Comparison of ENCODE assay signal across 14 cellular contexts in the genomic region with DNA sequence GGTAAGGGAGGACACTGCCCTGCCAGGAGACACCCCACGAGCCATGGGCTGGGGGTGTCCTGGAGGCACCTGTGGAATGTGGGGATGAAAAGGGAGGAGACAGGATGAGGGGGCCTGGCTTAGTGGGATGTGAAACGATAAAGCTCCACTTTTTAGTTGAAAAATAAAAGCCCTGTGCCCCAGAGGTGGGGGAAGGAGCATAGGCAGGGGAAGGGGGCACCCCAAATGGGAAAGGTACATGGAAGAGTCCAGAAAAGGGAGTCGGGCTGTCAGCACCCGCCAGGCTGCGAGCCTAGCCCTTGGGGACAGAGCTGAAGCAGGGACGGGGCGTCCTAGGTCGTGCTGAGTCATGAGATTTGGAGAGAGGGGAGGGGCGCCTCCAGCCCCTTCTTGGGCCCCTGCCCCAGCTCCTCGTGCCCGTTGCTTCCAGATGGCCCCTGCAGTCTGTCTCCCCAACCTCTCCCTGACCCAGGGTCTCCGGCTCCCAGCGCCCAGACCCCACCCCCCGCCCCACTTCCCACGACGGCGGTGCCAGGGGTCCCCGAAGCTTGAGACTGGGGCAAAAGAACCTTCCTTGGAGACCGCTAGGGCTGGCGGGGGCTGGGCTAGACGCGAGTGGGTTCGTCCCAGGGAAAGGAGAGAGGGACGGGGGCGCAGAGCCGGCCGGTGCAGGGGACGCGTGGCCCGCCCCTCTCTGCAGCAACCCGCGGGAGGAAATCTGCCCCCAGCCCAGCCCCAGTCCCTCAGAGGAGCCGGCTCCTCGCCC. TPM values are rescaled to one million over a fixed set of nuclear protein-coding genes. Genes with fewer than 3 reads are reported as not detected.
DNase-seq lines count a peak whose midpoint lies in the region; ATAC-seq, FAIRE-seq and TF ChIP-seq lines count a peak whose summit lies in the region.
"Had no signal": no experiment of that assay in that cellular context is flagged by ENCODE, and none has a peak within 500 bp of the region (broad histone marks: within the 10 kb centered on the region; RNA-seq: fewer than 3 reads in every experiment).

No MANE protein-coding gene starts in this region.

- H3K79me1 ChIP-seq in mesenchymal stem cell (replicated peaks; ENCODE audit: low read length, poor library complexity, severe bottlenecking) = no peaks in the 10 kb centered on the region

- H4K8ac ChIP-seq in mesenchymal stem cell (ENCODE audit: low read length) = no peak overlapping the region

- no peak overlapping the region for H2AK5ac ChIP-seq in mesenchymal stem cell (ENCODE audit: low read length, severe bottlenecking)

- peaks cover 33% of the 10 kb centered on the region for H3K4me1 ChIP-seq in HUES64 (ENCODE audit: insufficient read depth, low read length)
- peaks cover 12% of the 10 kb centered on the region for H3K4me1 ChIP-seq in mesenchymal stem cell (ENCODE audit: control insufficient read depth, insufficient read depth, low read depth, low read length)
- peaks cover 0 to 2% of the 10 kb centered on the region in 2 donors for H3K4me1 ChIP-seq in kidney (ENCODE audit: control insufficient read depth in 1 of 2, insufficient read depth in 1 of 2, low read depth in 1 of 2, low read length in 2 of 2)

- H3K18ac ChIP-seq in mesenchymal stem cell (ENCODE audit: low read depth in 1 of 2, low read length in 2 of 2) = no peak overlapping the region

- H3K4me3 ChIP-seq in HUES64 (ENCODE audit: low read length) (peak overlapping the region; percentile 64), mesenchymal stem cell (ENCODE audit: insufficient read depth in 1 of 2, low read depth in 1 of 2, low read length in 2 of 2) (peak overlapping the region in 1 of 2 experiments; percentile 33), kidney (ENCODE audit: low read length in 2 of 2) (no peak overlapping the region)

- H3K4ac ChIP-seq in mesenchymal stem cell (ENCODE audit: low read depth in 1 of 2, low read length in 2 of 2) = no peak overlapping the region

- no peak for FAIRE-seq in kidney (lab: Jason Lieb, UNC)

- no peak overlapping the region for H3K14ac ChIP-seq in mesenchymal stem cell (ENCODE audit: low read length in 2 of 2)

- peaks cover 0 to 3% (median 0%) of the 10 kb centered on the region in 5 experiments for H3K9me3 Mint-ChIP-seq in brain
- H3K9me3 Mint-ChIP-seq in stimulated activated naive B cell treated with anti-CD40 and anti-IgM and Interleukin-4, amounts not matched to agents 10 μg/mL and 1 μg/mL and 100 μg/mL, for 72 hours = no peaks in the 10 kb centered on the region
- H3K9me3 Mint-ChIP-seq: activated CD4-positive, alpha-beta memory T cell treated with anti-CD3 and anti-CD28 coated beads, Interleukin-2, amount 10 ng/mL, durations not matched to agents 7 days and 5 days had no signal

- H3K9ac ChIP-seq in HUES64 (ENCODE audit: low read depth, low read length) = peak overlapping the region; percentile 48
- no peak overlapping the region for H3K9ac ChIP-seq in mesenchymal stem cell (ENCODE audit: low read length)
- no peak overlapping the region for H3K9ac ChIP-seq in kidney (ENCODE audit: low read length in 2 of 2)

- H2BK5ac ChIP-seq in mesenchymal stem cell (ENCODE audit: low read depth, low read length, poor library complexity, severe bottlenecking) = no peak overlapping the region

- H3K4me1 Mint-ChIP-seq in brain = peaks cover 37% of the 10 kb centered on the region
- peaks cover 9 to 13% of the 10 kb centered on the region in 2 donors for H3K4me1 Mint-ChIP-seq in stimulated activated naive B cell treated with anti-CD40 and anti-IgM and Interleukin-4, amounts not matched to agents 10 μg/mL and 1 μg/mL and 100 μg/mL, for 72 hours
- H3K4me1 Mint-ChIP-seq: activated CD4-positive, alpha-beta memory T cell treated with anti-CD3 and anti-CD28 coated beads, Interleukin-2, amount 10 ng/mL, durations not matched to agents 7 days and 5 days had no signal

- H2AFZ ChIP-seq in mesenchymal stem cell (ENCODE audit: low read depth, low read length) = no peak overlapping the region

- ATAC-seq in stimulated activated naive B cell treated with anti-CD40 and anti-IgM and Interleukin-4, amounts not matched to agents 10 μg/mL and 1 μg/mL and 100 μg/mL, for 72 hours (replicated peaks) = no peak
- ATAC-seq in HG03135 (IDR thresholded peaks at IDR 0.05; ENCODE audit: unreplicated experiment) = no peak

- peak overlapping the region; percentile 75 to 84 (median 79) for H3K4me3 Mint-ChIP-seq in brain
- H3K4me3 Mint-ChIP-seq in stimulated activated naive B cell treated with anti-CD40 and anti-IgM and Interleukin-4, amounts not matched to agents 10 μg/mL and 1 μg/mL and 100 μg/mL, for 72 hours = peak overlapping the region; percentile 39 to 55
- H3K4me3 Mint-ChIP-seq: activated CD4-positive, alpha-beta memory T cell treated with anti-CD3 and anti-CD28 coated beads, Interleukin-2, amount 10 ng/mL, durations not matched to agents 7 days and 5 days had no signal

- no peak overlapping the region for H2BK15ac ChIP-seq in mesenchymal stem cell (ENCODE audit: low read depth, poor library complexity, severe bottlenecking)

- H4K91ac ChIP-seq in mesenchymal stem cell (ENCODE audit: low read length) = no peak overlapping the region

- DNase-seq in mesenchymal stem cell (no peak), kidney (no peak), NCI-H526 (lab: John Stamatoyannopoulos, UW) (no peak)
- no peak for DNase-seq in stimulated activated naive B cell treated with anti-CD40 and anti-IgM and Interleukin-4, amounts not matched to agents 10 μg/mL and 1 μg/mL and 100 μg/mL, for 72 hours
- DNase-seq: activated CD4-positive, alpha-beta memory T cell treated with anti-CD3 and anti-CD28 coated beads, Interleukin-2, amount 10 ng/mL, durations not matched to agents 7 days and 5 days; DND-41 had no signal

- 3% methylated on average over 34 of the region's 34 CpGs for WGBS in HUES64
- WGBS in mesenchymal stem cell = 6% methylated on average over 14 of the region's 34 CpGs

- intact Hi-C loops in kidney (cut with DNase I) = loop anchor here (10.0 kb wide), 1 partner anchor 525 kb away; no protein-coding TSS in a partner anchor

- no peak overlapping the region for H2BK120ac ChIP-seq in mesenchymal stem cell (ENCODE audit: low read depth, low read length)

- H3K36me3 ChIP-seq in HUES64 (ENCODE audit: insufficient read depth, low read length) (no peaks in the 10 kb centered on the region), mesenchymal stem cell (ENCODE audit: control insufficient read depth in 1 of 2, insufficient read depth in 2 of 2, low read depth in 1 of 2, low read length in 2 of 2) (no peaks in the 10 kb centered on the region), kidney (ENCODE audit: control insufficient read depth in 1 of 2, insufficient read depth in 2 of 2, low read length in 2 of 2) (no peaks in the 10 kb centered on the region)
- H3K36me3 ChIP-seq: adrenal gland had no signal

- H3K27ac ChIP-seq in HUES64 (ENCODE audit: low read depth, low read length) (no peak overlapping the region; the same call in 1 of the 2 replicates), mesenchymal stem cell (ENCODE audit: low read length, poor library complexity, severe bottlenecking) (no peak overlapping the region), kidney (ENCODE audit: low read depth in 2 of 2, low read length in 2 of 2) (no peak overlapping the region)
- H3K27ac ChIP-seq: adrenal gland, epithelial cell of prostate had no signal

- peak overlapping the region; percentile 77 for H3K4me2 ChIP-seq in mesenchymal stem cell (ENCODE audit: low read length, poor library complexity, severe bottlenecking)

- H2BK12ac ChIP-seq in mesenchymal stem cell (ENCODE audit: low read length in 2 of 2) = no peak overlapping the region

- peaks cover 80% of the 10 kb centered on the region for H3K27me3 Mint-ChIP-seq in brain
- H3K27me3 Mint-ChIP-seq in stimulated activated naive B cell treated with anti-CD40 and anti-IgM and Interleukin-4, amounts not matched to agents 10 μg/mL and 1 μg/mL and 100 μg/mL, for 72 hours = peaks cover 72 to 85% of the 10 kb centered on the region in 2 donors

- TF ChIP-seq CTCF in brain (conservative IDR thresholded peaks at IDR 0.05) = no peak
- no peak for TF ChIP-seq CTCF in kidney (IDR thresholded peaks at IDR 0.05; ENCODE audit: borderline replicate concordance, extremely low read depth, insufficient read depth)

- no peak overlapping the region for H3K27ac Mint-ChIP-seq in brain
- H3K27ac Mint-ChIP-seq in stimulated activated naive B cell treated with anti-CD40 and anti-IgM and Interleukin-4, amounts not matched to agents 10 μg/mL and 1 μg/mL and 100 μg/mL, for 72 hours = peak overlapping the region; percentile 38
- H3K27ac Mint-ChIP-seq: activated CD4-positive, alpha-beta memory T cell treated with anti-CD3 and anti-CD28 coated beads, Interleukin-2, amount 10 ng/mL, durations not matched to agents 7 days and 5 days had no signal

- H3K27me3 ChIP-seq in HUES64 (ENCODE audit: insufficient read depth, low read length) (peaks cover 44% of the 10 kb centered on the region), mesenchymal stem cell (ENCODE audit: control insufficient read depth in 1 of 2, insufficient read depth in 1 of 2, low read length in 2 of 2) (peaks cover 86 to 88% of the 10 kb centered on the region in 2 experiments)

- H3K23ac ChIP-seq in mesenchymal stem cell (ENCODE audit: low read length in 2 of 2) = peak overlapping the region in 1 of 2 experiments; percentile 63

- H3K9me3 ChIP-seq in HUES64 (ENCODE audit: insufficient read depth, low read depth, low read length) (no peaks in the 10 kb centered on the region), mesenchymal stem cell (ENCODE audit: control insufficient read depth, low read length) (no peaks in the 10 kb centered on the region), kidney (ENCODE audit: control insufficient read depth in 1 of 2, low read length in 2 of 2) (no peaks in the 10 kb centered on the region)
- H3K9me3 ChIP-seq: adrenal gland had no signal

- no peaks in the 10 kb centered on the region for H3K36me3 Mint-ChIP-seq in brain
- no peaks in the 10 kb centered on the region for H3K36me3 Mint-ChIP-seq in stimulated activated naive B cell treated with anti-CD40 and anti-IgM and Interleukin-4, amounts not matched to agents 10 μg/mL and 1 μg/mL and 100 μg/mL, for 72 hours

RNA-seq across cellular contexts. Expression of a gene that starts 0.8 kb away (rescaled TPM):
- polyA plus RNA-seq in HUES64 (2013, experiment 1 of 2) = 4.9 TPM
- 5.4 TPM for polyA plus RNA-seq in HUES64 (2013, experiment 2 of 2)
- polyA plus RNA-seq in brain (ENCODE audit: insufficient read depth, low read depth, low replicate concordance) (3.7 TPM), kidney (ENCODE audit: insufficient read depth, low read depth, low replicate concordance) (0.15 TPM)
- polyA plus RNA-seq in mesenchymal stem cell (2013, experiment 1 of 2) = under 0.01 TPM
- polyA plus RNA-seq in mesenchymal stem cell (2013, experiment 2 of 2) = not detected
- 0.19 TPM for total RNA-seq in kidney
- total RNA-seq: activated CD4-positive, alpha-beta memory T cell treated with anti-CD3 and anti-CD28 coated beads, Interleukin-2, amount 10 ng/mL, durations not matched to agents 7 days and 5 days; left cardiac atrium; MCF 10A; NCI-H460 had no signal
